9 cellular contexts compared by ENCODE assay signal in genomic region chr18:47997338-47997780, GRCh38.
DNase-seq lines count a peak whose midpoint lies in the region; ATAC-seq and TF ChIP-seq lines count a peak whose summit lies in the region.
"Had no signal": no experiment of that assay in that cellular context is flagged by ENCODE, and none has a peak within 500 bp of the region (broad histone marks: within the 10 kb centered on the region; RNA-seq: fewer than 3 reads in every experiment).

No MANE protein-coding gene starts in this region.

- 56 to 82% methylated on average over 2 to 5 of the region's 5 CpGs for WGBS in endodermal cell (ENCODE audit: insufficient coverage in 1 of 2, insufficient read length in 1 of 2), 2 experiments

- H3K27me3 Mint-ChIP-seq in endodermal cell (ENCODE audit: insufficient read depth), result no peaks in the 10 kb centered on the region

- H3K4me1 Mint-ChIP-seq in endodermal cell, result peaks cover 9% of the 10 kb centered on the region

- H3K9ac ChIP-seq in endodermal cell (ENCODE audit: extremely low read depth, low read length, poor library complexity, severe bottlenecking), result no peak overlapping the region

- H3K9me3 ChIP-seq in RWPE2 (ENCODE audit: severe bottlenecking), result no peaks in the 10 kb centered on the region
- peaks cover 11% of the 10 kb centered on the region for H3K9me3 ChIP-seq in endodermal cell (ENCODE audit: control insufficient read depth, low read length)

- H3K27ac ChIP-seq in RWPE2 (ENCODE audit: poor library complexity, severe bottlenecking) (no peak overlapping the region), endodermal cell (ENCODE audit: low read depth, low read length) (no peak overlapping the region)
- H3K27ac ChIP-seq: SJSA1 had no signal

- H3K36me3 Mint-ChIP-seq in endodermal cell (ENCODE audit: low read depth), result no peaks in the 10 kb centered on the region

- DNase-seq in NCI-H82 (lab: John Stamatoyannopoulos, UW) (peak; percentile 57), NCI-H82 treated with DMSO at 0.1 percent for 48 hours (lab: John Stamatoyannopoulos, UW; ENCODE audit: unreplicated experiment) (no peak), RWPE2 (ENCODE audit: low spot score) (no peak), endodermal cell (peak; percentile 94), LoVo (ENCODE audit: low spot score) (no peak), NCI-H1436 treated with DMSO at 0.1 percent for 48 hours (lab: John Stamatoyannopoulos, UW) (no peak)
- peak; percentile 46 for DNase-seq in stimulated activated CD4-positive, alpha-beta T cell treated with anti-CD3 and anti-CD28 coated beads, Interleukin-4, amount 100 ng/mL, for 1 hour

- no peaks in the 10 kb centered on the region for H3K36me3 ChIP-seq in RWPE2 (ENCODE audit: low read depth)
- H3K36me3 ChIP-seq in endodermal cell (ENCODE audit: control insufficient read depth, insufficient read depth, low read length), result no peaks in the 10 kb centered on the region
- H3K36me3 ChIP-seq: SJSA1 had no signal

- no peak overlapping the region for H3K4me3 Mint-ChIP-seq in endodermal cell

- no peaks in the 10 kb centered on the region for H3K27me3 ChIP-seq in RWPE2 (ENCODE audit: insufficient read depth, poor library complexity, severe bottlenecking)
- H3K27me3 ChIP-seq in endodermal cell (ENCODE audit: control insufficient read depth, insufficient read depth, low read length, poor library complexity, severe bottlenecking), result no peaks in the 10 kb centered on the region
- H3K27me3 ChIP-seq: SJSA1 had no signal

- no peak overlapping the region for H3K27ac Mint-ChIP-seq in endodermal cell

- TF ChIP-seq CTCF in RWPE2 (IDR thresholded peaks at IDR 0.05; ENCODE audit: poor library complexity, severe bottlenecking) (peak; percentile 41), endodermal cell (conservative IDR thresholded peaks at IDR 0.05) (peak; percentile 96)

- ATAC-seq in RWPE2 (ENCODE audit: low read depth), result no peak
- no peak for ATAC-seq in GM21381 (IDR thresholded peaks at IDR 0.05; ENCODE audit: unreplicated experiment)

- H3K9me3 Mint-ChIP-seq in endodermal cell, result peaks cover 15% of the 10 kb centered on the region

- H3K4me3 ChIP-seq in RWPE2 (ENCODE audit: severe bottlenecking) (no peak overlapping the region), endodermal cell (ENCODE audit: low read length) (no peak overlapping the region)
- H3K4me3 ChIP-seq: SJSA1 had no signal

- no peaks in the 10 kb centered on the region for H3K4me1 ChIP-seq in RWPE2 (ENCODE audit: insufficient read depth, poor library complexity, severe bottlenecking)
- H3K4me1 ChIP-seq in endodermal cell (ENCODE audit: control insufficient read depth, insufficient read depth, low read length), result peaks cover 4% of the 10 kb centered on the region

Comparison
In these comparisons a context has a peak if more than half of its experiments do, and no peak if none do; other contexts are left out.
1. DNase-seq: peak in NCI-H82 (single experiment), endodermal cell (single experiment) and stimulated activated CD4-positive, alpha-beta T cell treated with anti-CD3 and anti-CD28 coated beads, Interleukin-4, amount 100 ng/mL, for 1 hour (single experiment); none in NCI-H82 treated with DMSO at 0.1 percent for 48 hours (single experiment), RWPE2 (single experiment), LoVo (single experiment) and NCI-H1436 treated with DMSO at 0.1 percent for 48 hours (single experiment).